In genomic region chr6:127119361-127120108, GRCh38 we compare ENCODE assay signal across 8 cellular contexts. TPM values are rescaled to one million over a fixed set of nuclear protein-coding genes. Genes with fewer than 3 reads are reported as not detected.
DNase-seq lines count a peak whose midpoint lies in the region; ATAC-seq and TF ChIP-seq lines count a peak whose summit lies in the region.

No MANE protein-coding gene starts in this region.

- H3K36me3 Mint-ChIP-seq in activated CD4-positive, alpha-beta memory T cell treated with anti-CD3 and anti-CD28 coated beads, Interleukin-2, amount 10 ng/mL, durations not matched to agents 7 days and 5 days (ENCODE audit: low read depth) = no peaks in the 10 kb centered on the region
- H3K36me3 Mint-ChIP-seq in glutamatergic neuron (ENCODE audit: unreplicated experiment) = no peaks in the 10 kb centered on the region

- H3K27me3 Mint-ChIP-seq in activated CD4-positive, alpha-beta memory T cell treated with anti-CD3 and anti-CD28 coated beads, Interleukin-2, amount 10 ng/mL, durations not matched to agents 7 days and 5 days = peaks cover 81% of the 10 kb centered on the region
- peaks cover 14% of the 10 kb centered on the region for H3K27me3 Mint-ChIP-seq in glutamatergic neuron (ENCODE audit: unreplicated experiment)

- H3K27ac Mint-ChIP-seq in activated CD4-positive, alpha-beta memory T cell treated with anti-CD3 and anti-CD28 coated beads, Interleukin-2, amount 10 ng/mL, durations not matched to agents 7 days and 5 days = no peak overlapping the region
- no peak overlapping the region for H3K27ac Mint-ChIP-seq in glutamatergic neuron (ENCODE audit: unreplicated experiment)

- POLR2A ChIA-PET in activated CD4-positive, alpha-beta memory T cell treated with anti-CD3 and anti-CD28 coated beads, Interleukin-2, amount 10 ng/mL, durations not matched to agents 7 days and 5 days (lab: Charles Lee) = no interaction called here

- no peaks in the 10 kb centered on the region for H3K9me3 Mint-ChIP-seq in activated CD4-positive, alpha-beta memory T cell treated with anti-CD3 and anti-CD28 coated beads, Interleukin-2, amount 10 ng/mL, durations not matched to agents 7 days and 5 days
- peaks cover 2% of the 10 kb centered on the region for H3K9me3 Mint-ChIP-seq in glutamatergic neuron (ENCODE audit: unreplicated experiment)

- peaks cover 25% of the 10 kb centered on the region for H3K4me1 Mint-ChIP-seq in activated CD4-positive, alpha-beta memory T cell treated with anti-CD3 and anti-CD28 coated beads, Interleukin-2, amount 10 ng/mL, durations not matched to agents 7 days and 5 days
- H3K4me1 Mint-ChIP-seq in glutamatergic neuron (ENCODE audit: low read depth, unreplicated experiment) = peaks cover 2% of the 10 kb centered on the region

- peak overlapping the region; percentile 29 for H3K4me3 Mint-ChIP-seq in activated CD4-positive, alpha-beta memory T cell treated with anti-CD3 and anti-CD28 coated beads, Interleukin-2, amount 10 ng/mL, durations not matched to agents 7 days and 5 days
- peak overlapping the region; percentile 90 for H3K4me3 Mint-ChIP-seq in glutamatergic neuron (ENCODE audit: unreplicated experiment)

- CTCF ChIA-PET in activated CD4-positive, alpha-beta memory T cell treated with anti-CD3 and anti-CD28 coated beads, Interleukin-2, amount 10 ng/mL, durations not matched to agents 7 days and 5 days (lab: Charles Lee) = interaction anchor here (0.9 kb wide), 1 partner anchor 314 kb away, joined by 3 read pairs; no protein-coding TSS in a partner anchor

- TF ChIP-seq CTCF in glutamatergic neuron (IDR thresholded peaks at IDR 0.05; ENCODE audit: partially characterized antibody, unreplicated experiment) (no peak), retinal pigment epithelial cell (conservative IDR thresholded peaks at IDR 0.05; ENCODE audit: low read depth, low read length) (no peak)

- peak overlapping the region; percentile 55 for H3K4me3 ChIP-seq in retinal pigment epithelial cell (ENCODE audit: low read length)

- peak; percentile 43 for ATAC-seq in HG03045 (IDR thresholded peaks at IDR 0.05; ENCODE audit: unreplicated experiment)

- peak; percentile 1 to 6 for DNase-seq in stimulated activated CD4-positive, alpha-beta T cell treated with anti-CD3 and anti-CD28 coated beads, Interleukin-2, amount 100 ng/mL, for 48 hours
- no peak for DNase-seq in stimulated activated CD4-positive, alpha-beta T cell treated with anti-CD3 and anti-CD28 coated beads, Interleukin-4, amount 100 ng/mL, for 4 hours
- DNase-seq in activated CD4-positive, alpha-beta memory T cell treated with anti-CD3 and anti-CD28 coated beads, Interleukin-2, amount 10 ng/mL, durations not matched to agents 7 days and 5 days = peak; percentile 17
- DNase-seq in glutamatergic neuron (peak; percentile 53), retinal pigment epithelial cell (ENCODE audit: low read depth) (no peak), DMS79 (lab: John Stamatoyannopoulos, UW) (no peak), MV-4-11 (lab: John Stamatoyannopoulos, UW) (no peak)

RNA-seq across cellular contexts. Expression of gene RSPO3, which starts 1.1 kb away (rescaled TPM):
- total RNA-seq in activated CD4-positive, alpha-beta memory T cell treated with anti-CD3 and anti-CD28 coated beads, Interleukin-2, amount 10 ng/mL, durations not matched to agents 7 days and 5 days = not detected
- not detected for total RNA-seq in glutamatergic neuron (ENCODE audit: unreplicated experiment)

Comparison
In these comparisons a context has a peak if more than half of its experiments do, and no peak if none do; other contexts are left out.
1. DNase-seq: peak in stimulated activated CD4-positive, alpha-beta T cell treated with anti-CD3 and anti-CD28 coated beads, Interleukin-2, amount 100 ng/mL, for 48 hours (2 of 2), activated CD4-positive, alpha-beta memory T cell treated with anti-CD3 and anti-CD28 coated beads, Interleukin-2, amount 10 ng/mL, durations not matched to agents 7 days and 5 days (single experiment) and glutamatergic neuron (single experiment); none in stimulated activated CD4-positive, alpha-beta T cell treated with anti-CD3 and anti-CD28 coated beads, Interleukin-4, amount 100 ng/mL, for 4 hours (0 of 2), retinal pigment epithelial cell (single experiment), DMS79 (single experiment) and MV-4-11 (single experiment).